Comparison of ENCODE assay signal across 36 cellular contexts in genomic region chr2:205644018-205644417, GRCh38. TPM values are rescaled to one million over a fixed set of nuclear protein-coding genes. Genes with fewer than 3 reads are reported as not detected.
DNase-seq lines count a peak whose midpoint lies in the region; ATAC-seq, FAIRE-seq and TF ChIP-seq lines count a peak whose summit lies in the region.
"Had no signal": no experiment of that assay in that cellular context is flagged by ENCODE, and none has a peak within 500 bp of the region (broad histone marks: within the 10 kb centered on the region; RNA-seq: fewer than 3 reads in every experiment).

No MANE protein-coding gene starts in this region.

- no peak overlapping the region for H3K4me3 Mint-ChIP-seq in activated CD4-positive, alpha-beta memory T cell treated with anti-CD3 and anti-CD28 coated beads, Interleukin-2, amount 10 ng/mL, durations not matched to agents 7 days and 5 days
- H3K4me3 Mint-ChIP-seq: activated CD8-positive, alpha-beta T cell treated with anti-CD3 and anti-CD28 coated beads for 36 hours; activated T-helper 17 cell treated with anti-CD3 and anti-CD28 coated beads, Interleukin-2, amount 50 U/mL, for 72 hours; B cell; CD8-positive, alpha-beta T cell; HFFc6; memory B cell; stimulated activated memory B cell treated with anti-CD40 and anti-IgM and Interleukin-4, amounts not matched to agents 10 μg/mL and 1 μg/mL and 100 μg/mL, for 72 hours had no signal

- no peak overlapping the region for H3K27ac ChIP-seq in RWPE1
- H3K27ac ChIP-seq in foreskin keratinocyte, result no peak overlapping the region
- H3K27ac ChIP-seq: cardiac muscle cell, colonic mucosa, heart right ventricle, HL-60, neutrophil, Peyer's patch, psoas muscle had no signal

- H3K27me3 ChIP-seq in foreskin keratinocyte, result no peaks in the 10 kb centered on the region
- H3K27me3 ChIP-seq: cardiac muscle cell, colonic mucosa, neutrophil, Peyer's patch had no signal

- H3K4me1 ChIP-seq in foreskin keratinocyte, result peaks cover 9% of the 10 kb centered on the region
- H3K4me1 ChIP-seq: colonic mucosa, Peyer's patch, psoas muscle had no signal

- H3K4me1 Mint-ChIP-seq in activated CD4-positive, alpha-beta memory T cell treated with anti-CD3 and anti-CD28 coated beads, Interleukin-2, amount 10 ng/mL, durations not matched to agents 7 days and 5 days, result no peaks in the 10 kb centered on the region

- H3K27me3 Mint-ChIP-seq in activated CD4-positive, alpha-beta memory T cell treated with anti-CD3 and anti-CD28 coated beads, Interleukin-2, amount 10 ng/mL, durations not matched to agents 7 days and 5 days, result peaks cover 3% of the 10 kb centered on the region

- intact Hi-C loops in Right ventricle myocardium superior (cut with DNase I), result no loop called here

- TF ChIP-seq CTCF in RWPE1 (conservative IDR thresholded peaks at IDR 0.05; ENCODE audit: low read depth), result no peak
- no peak for TF ChIP-seq CTCF in foreskin keratinocyte (conservative IDR thresholded peaks at IDR 0.05)

- POLR2A ChIA-PET in RWPE1 (lab: Yijun Ruan, JAX; ENCODE audit: low non-redundant PET), result no interaction called here
- POLR2A ChIA-PET in activated CD4-positive, alpha-beta memory T cell treated with anti-CD3 and anti-CD28 coated beads, Interleukin-2, amount 10 ng/mL, durations not matched to agents 7 days and 5 days (lab: Charles Lee), result no interaction called here

- ATAC-seq in foreskin keratinocyte, result peak; percentile 94
- ATAC-seq in Right ventricle myocardium superior (ENCODE audit: poor library complexity), result no peak
- ATAC-seq: activated CD8-positive, alpha-beta T cell treated with anti-CD3 and anti-CD28 coated beads for 36 hours; activated T-helper 17 cell treated with anti-CD3 and anti-CD28 coated beads, Interleukin-2, amount 50 U/mL, for 72 hours; CD8-positive, alpha-beta T cell; heart right ventricle; left colon; psoas muscle; stimulated activated memory B cell treated with anti-CD40 and anti-IgM and Interleukin-4, amounts not matched to agents 10 μg/mL and 1 μg/mL and 100 μg/mL, for 72 hours had no signal

- no peak overlapping the region for H3K27ac Mint-ChIP-seq in activated CD4-positive, alpha-beta memory T cell treated with anti-CD3 and anti-CD28 coated beads, Interleukin-2, amount 10 ng/mL, durations not matched to agents 7 days and 5 days
- H3K27ac Mint-ChIP-seq: activated CD8-positive, alpha-beta T cell treated with anti-CD3 and anti-CD28 coated beads for 36 hours; activated T-helper 17 cell treated with anti-CD3 and anti-CD28 coated beads, Interleukin-2, amount 50 U/mL, for 72 hours; B cell; CD8-positive, alpha-beta T cell; HFFc6; memory B cell; stimulated activated memory B cell treated with anti-CD40 and anti-IgM and Interleukin-4, amounts not matched to agents 10 μg/mL and 1 μg/mL and 100 μg/mL, for 72 hours had no signal

- no peaks in the 10 kb centered on the region for H3K9me3 Mint-ChIP-seq in activated CD4-positive, alpha-beta memory T cell treated with anti-CD3 and anti-CD28 coated beads, Interleukin-2, amount 10 ng/mL, durations not matched to agents 7 days and 5 days
- H3K9me3 Mint-ChIP-seq: activated CD8-positive, alpha-beta T cell treated with anti-CD3 and anti-CD28 coated beads for 36 hours; activated T-helper 17 cell treated with anti-CD3 and anti-CD28 coated beads, Interleukin-2, amount 50 U/mL, for 72 hours; CD8-positive, alpha-beta T cell; HFFc6 had no signal

- FAIRE-seq in urothelium cell line (lab: Jason Lieb, UNC), result no peak
- FAIRE-seq: G401.6, TTC549 had no signal

- CTCF ChIA-PET in RWPE1 (lab: Yijun Ruan, JAX), result no interaction called here
- CTCF ChIA-PET in activated CD4-positive, alpha-beta memory T cell treated with anti-CD3 and anti-CD28 coated beads, Interleukin-2, amount 10 ng/mL, durations not matched to agents 7 days and 5 days (lab: Charles Lee), result no interaction called here

- no peaks in the 10 kb centered on the region for H3K36me3 Mint-ChIP-seq in activated CD4-positive, alpha-beta memory T cell treated with anti-CD3 and anti-CD28 coated beads, Interleukin-2, amount 10 ng/mL, durations not matched to agents 7 days and 5 days (ENCODE audit: low read depth)
- H3K36me3 Mint-ChIP-seq: CD8-positive, alpha-beta T cell; stimulated activated memory B cell treated with anti-CD40 and anti-IgM and Interleukin-4, amounts not matched to agents 10 μg/mL and 1 μg/mL and 100 μg/mL, for 72 hours had no signal

- peak; percentile 47 for DNase-seq in NCI-H187 treated with DMSO at 0.1 percent for 48 hours (lab: John Stamatoyannopoulos, UW)
- DNase-seq in NCI-H187 (lab: John Stamatoyannopoulos, UW), result no peak
- DNase-seq in RWPE1 (ENCODE audit: low spot score), result peak; percentile 28
- DNase-seq in foreskin keratinocyte, result peak in 1 of 2 donors; percentile 65
- DNase-seq in urothelium cell line (ENCODE audit: low spot score), result peak; percentile 63
- no peak for DNase-seq in Right ventricle myocardium superior
- no peak for DNase-seq in globus pallidus (ENCODE audit: low spot score)
- DNase-seq in activated CD4-positive, alpha-beta memory T cell treated with anti-CD3 and anti-CD28 coated beads, Interleukin-2, amount 10 ng/mL, durations not matched to agents 7 days and 5 days, result no peak
- DNase-seq: 8988T; activated CD4-positive, CD25-positive, alpha-beta regulatory T cell treated with anti-CD3 and anti-CD28 coated beads, Interleukin-2, amount 50 U/mL, for 72 hours; activated CD8-positive, alpha-beta T cell treated with anti-CD3 and anti-CD28 coated beads for 36 hours; activated naive CD4-positive, alpha-beta T cell treated with anti-CD3 and anti-CD28 coated beads, Interleukin-2, amount 50 U/mL, for 16 hours; amygdala; CD8-positive, alpha-beta T cell; colonic mucosa; effector CD8-positive, alpha-beta T cell; erythroblast; heart right ventricle; HFFc6; left colon; NCI-H1048; NCI-H1694; NCI-H526 treated with DMSO at 0.1 percent for 48 hours; Peyer's patch; psoas muscle; stimulated activated CD4-positive, alpha-beta T cell treated with anti-CD3 and anti-CD28 coated beads, Interleukin-4, amount 100 ng/mL, for 4 hours; substantia nigra had no signal

RNA-seq across cellular contexts. Expression of gene NRP2, which starts 38.3 kb away (rescaled TPM):
- total RNA-seq in foreskin keratinocyte, result 32.9 and 33.0 TPM in 2 replicates
- 9.5 and 13.2 TPM in 2 replicates for polyA plus RNA-seq in foreskin keratinocyte
- 5.1 TPM for total RNA-seq in Right ventricle myocardium superior
- 1 to 10 TPM; 1.4 to 2.3 TPM for total RNA-seq in activated CD4-positive, alpha-beta memory T cell treated with anti-CD3 and anti-CD28 coated beads, Interleukin-2, amount 10 ng/mL, durations not matched to agents 7 days and 5 days
- total RNA-seq: CD8-positive, alpha-beta T cell had no signal

Comparison
In these comparisons a context has a peak if more than half of its experiments do, and no peak if none do; other contexts are left out.
1. DNase-seq: peak in NCI-H187 treated with DMSO at 0.1 percent for 48 hours (single experiment), RWPE1 (single experiment) and urothelium cell line (single experiment); none in NCI-H187 (0 of 2), Right ventricle myocardium superior (single experiment), globus pallidus (single experiment) and activated CD4-positive, alpha-beta memory T cell treated with anti-CD3 and anti-CD28 coated beads, Interleukin-2, amount 10 ng/mL, durations not matched to agents 7 days and 5 days (single experiment).